Comparison of ENCODE assay signal across 8 cellular contexts in the genomic region with DNA sequence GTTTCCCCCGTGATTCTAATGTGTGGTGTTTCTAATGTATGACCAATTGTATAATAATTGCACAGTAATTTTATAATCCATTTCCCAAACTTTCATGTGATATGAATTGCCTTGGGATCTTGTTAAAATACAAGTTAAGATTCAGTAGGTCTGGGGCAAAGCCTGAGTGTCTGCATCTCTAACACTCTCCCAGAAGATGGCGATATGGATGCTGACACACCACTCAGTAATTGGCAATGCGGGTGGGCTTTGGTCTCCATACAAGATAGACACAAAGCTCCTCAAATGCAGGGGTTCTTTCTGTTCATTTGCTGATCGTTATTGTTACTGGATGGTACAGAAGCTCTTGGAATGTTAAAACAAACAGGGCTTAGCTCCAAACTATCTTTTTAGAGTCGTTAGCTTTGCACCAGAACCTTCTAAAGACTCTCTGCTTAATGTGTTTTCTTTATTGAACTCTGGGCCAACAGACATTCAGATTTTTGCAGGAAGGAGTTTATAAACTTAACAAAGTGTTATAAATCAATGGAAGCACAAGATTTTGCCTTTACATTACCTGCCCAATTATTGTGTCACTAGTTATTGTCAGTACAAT. TPM values are rescaled to one million over a fixed set of nuclear protein-coding genes. Genes with fewer than 3 reads are reported as not detected.
DNase-seq lines count a peak whose midpoint lies in the region; ATAC-seq, FAIRE-seq and TF ChIP-seq lines count a peak whose summit lies in the region.

No MANE protein-coding gene starts in this region.

- intact Hi-C loops in Right ventricle myocardium superior (cut with DNase I), result no loop called here

- H3K4me3 ChIP-seq in MG63, result no peak overlapping the region
- peak overlapping the region; percentile 25 for H3K4me3 ChIP-seq in skeletal muscle satellite cell (ENCODE audit: low read length)

- no peak overlapping the region for H3K4me3 Mint-ChIP-seq in chondrocyte (ENCODE audit: unreplicated experiment)

- peak; percentile 75 for TF ChIP-seq CTCF in chondrocyte (IDR thresholded peaks at IDR 0.05)

- ATAC-seq in Right ventricle myocardium superior (ENCODE audit: poor library complexity), result no peak

- DNase-seq in NCI-H526 (lab: John Stamatoyannopoulos, UW) (peak; percentile 6 to 56), NCI-H526 treated with DMSO at 0.1 percent for 48 hours (lab: John Stamatoyannopoulos, UW) (no peak), MG63 (peak; percentile 19), chondrocyte (ENCODE audit: low spot score) (no peak), GM19239 (ENCODE audit: insufficient read length, low spot score) (no peak), Right ventricle myocardium superior (no peak)
- no peak for DNase-seq in stimulated activated CD4-positive, alpha-beta T cell treated with anti-CD3 and anti-CD28 coated beads, Interleukin-15, amount 100 ng/mL, for 24 hours

- peaks cover 10% of the 10 kb centered on the region for H3K4me1 Mint-ChIP-seq in chondrocyte (ENCODE audit: low read depth)

- H3K36me3 ChIP-seq in MG63, result no peaks in the 10 kb centered on the region
- H3K36me3 ChIP-seq in skeletal muscle satellite cell (ENCODE audit: insufficient read depth, low read length), result no peaks in the 10 kb centered on the region

- peaks cover 3% of the 10 kb centered on the region for H3K9me3 Mint-ChIP-seq in chondrocyte (ENCODE audit: low read depth)

- peak overlapping the region; percentile 60 for H3K4me2 ChIP-seq in skeletal muscle satellite cell (ENCODE audit: low read length)

- no peak overlapping the region for H3K27ac Mint-ChIP-seq in chondrocyte (ENCODE audit: unreplicated experiment)

- no peak overlapping the region for H3K9ac ChIP-seq in skeletal muscle satellite cell (ENCODE audit: low read depth, low read length)

- H3K27me3 Mint-ChIP-seq in chondrocyte (ENCODE audit: low read depth), result peaks cover 6% of the 10 kb centered on the region

- H3K4me1 ChIP-seq in skeletal muscle satellite cell (ENCODE audit: control insufficient read depth, insufficient read depth, low read length), result peaks cover 10% of the 10 kb centered on the region

- H3K9me3 ChIP-seq in MG63 (no peaks in the 10 kb centered on the region), skeletal muscle satellite cell (replicated peaks; ENCODE audit: low read length) (no peaks in the 10 kb centered on the region)

- no peaks in the 10 kb centered on the region for H3K36me3 Mint-ChIP-seq in chondrocyte (ENCODE audit: low read depth)

- no peak for FAIRE-seq in GM19239 (lab: Jason Lieb, UNC)

- H3K27me3 ChIP-seq in MG63, result no peaks in the 10 kb centered on the region
- no peaks in the 10 kb centered on the region for H3K27me3 ChIP-seq in skeletal muscle satellite cell (ENCODE audit: control insufficient read depth, insufficient read depth, low read length)

RNA-seq across cellular contexts. Expression of gene ANO3, which starts 45.4 kb away (rescaled TPM):
- not detected in 2 replicates for total RNA-seq in MG63 (2014; rRNA removed; shearing (Covaris generic); ENCODE audit: low replicate concordance)
- total RNA-seq in chondrocyte (0.07 TPM in 1 of 3 replicates, not detected in the others), Right ventricle myocardium superior (0.05 TPM)
- total RNA-seq in skeletal muscle satellite cell (2012; rRNA removed), result 1.3 and 4.2 TPM in 2 replicates

Comparison
In these comparisons a context has a peak if more than half of its experiments do, and no peak if none do; other contexts are left out.
1. DNase-seq: peak in NCI-H526 (2 of 2) and MG63 (single experiment); none in NCI-H526 treated with DMSO at 0.1 percent for 48 hours (single experiment), chondrocyte (single experiment), GM19239 (single experiment), Right ventricle myocardium superior (single experiment) and stimulated activated CD4-positive, alpha-beta T cell treated with anti-CD3 and anti-CD28 coated beads, Interleukin-15, amount 100 ng/mL, for 24 hours (single experiment).